15 cellular contexts compared by ENCODE assay signal in genomic region chr13:109026266-109026665, GRCh38.
A peak's percentile ranks its signal among the peaks of the same experiment; 100 is the strongest.
DNase-seq lines count a peak whose midpoint lies in the region; ATAC-seq and TF ChIP-seq lines count a peak whose summit lies in the region.
"Had no signal": no experiment of that assay in that cellular context is flagged by ENCODE, and none has a peak within 500 bp of the region (broad histone marks: within the 10 kb centered on the region; RNA-seq: fewer than 3 reads in every experiment).

No MANE protein-coding gene starts in this region.

- CTCF ChIA-PET in mammary epithelial cell (lab: Charles Lee; ENCODE audit: low non-redundant PET): no interaction called here
- CTCF ChIA-PET in MCF 10A (lab: Yijun Ruan, JAX): no interaction called here

- H3K9ac ChIP-seq in mammary epithelial cell (ENCODE audit: insufficient read depth, low read length) (no peak overlapping the region), endodermal cell (ENCODE audit: extremely low read depth, low read length, poor library complexity, severe bottlenecking) (no peak overlapping the region)
- H3K9ac ChIP-seq: BLaER1 treated with 17β-estradiol and CSF1 and Interleukin-3, amounts not matched to agents 10 nM and 100 nM had no signal

- H3K36me3 ChIP-seq in mammary epithelial cell (ENCODE audit: insufficient read depth, low read length) (no peaks in the 10 kb centered on the region), endodermal cell (ENCODE audit: control insufficient read depth, insufficient read depth, low read length) (no peaks in the 10 kb centered on the region), upper lobe of left lung (no peaks in the 10 kb centered on the region)
- H3K36me3 ChIP-seq: BLaER1 treated with 17β-estradiol and CSF1 and Interleukin-3, amounts not matched to agents 10 nM and 100 nM had no signal

- 52% methylated on average over 4 of the region's 4 CpGs for WGBS in mammary epithelial cell (ENCODE audit: low coverage, missing lambda C conversion rate)
- WGBS in endodermal cell (ENCODE audit: insufficient coverage in 1 of 2, insufficient read length in 1 of 2), 2 experiments: 78 to 86% methylated on average over 3 to 4 of the region's 4 CpGs
- WGBS in upper lobe of left lung, 2 donors: 65 to 75% methylated on average over 4 of the region's 4 CpGs

- BruUV-seq in mammary epithelial cell (replicated peaks; lab: Mats Ljungman, UMichigan) (no TSS peak), MCF 10A (replicated peaks; lab: Mats Ljungman, UMichigan) (no TSS peak)

- H3K27me3 Mint-ChIP-seq in MCF 10A (ENCODE audit: insufficient read depth, unreplicated experiment): no peaks in the 10 kb centered on the region
- H3K27me3 Mint-ChIP-seq in endodermal cell (ENCODE audit: insufficient read depth): no peaks in the 10 kb centered on the region
- H3K27me3 Mint-ChIP-seq: IgD-negative memory B cell had no signal

- H3K27ac ChIP-seq in mammary epithelial cell (ENCODE audit: insufficient read depth, low read depth, low read length) (no peak overlapping the region), VCaP (peak overlapping the region; percentile 27; the same call in 1 of the 2 replicates), endodermal cell (ENCODE audit: low read depth, low read length) (no peak overlapping the region), upper lobe of left lung (no peak overlapping the region)
- H3K27ac ChIP-seq: BLaER1 treated with 17β-estradiol and CSF1 and Interleukin-3, amounts not matched to agents 10 nM and 100 nM had no signal

- TF ChIP-seq POLR2A in upper lobe of left lung (IDR thresholded peaks at IDR 0.05) (no peak), erythroblast (IDR thresholded peaks at IDR 0.05; ENCODE audit: low read length) (no peak)

- ATAC-seq in upper lobe of left lung (ENCODE audit: low FRiP score in 2 of 2): no peak

- no peaks in the 10 kb centered on the region for H3K4me1 Mint-ChIP-seq in MCF 10A (ENCODE audit: insufficient read depth, unreplicated experiment)
- peaks cover 6% of the 10 kb centered on the region for H3K4me1 Mint-ChIP-seq in endodermal cell
- H3K4me1 Mint-ChIP-seq: CD4-positive, CD25-positive, alpha-beta regulatory T cell; IgD-negative memory B cell had no signal

- DNase-seq in mammary epithelial cell: no peak
- no peak for DNase-seq in MCF 10A (ENCODE audit: unreplicated experiment)
- peak; percentile 75 for DNase-seq in endodermal cell
- no peak for DNase-seq in SKM-1 treated with dmso at 0.1 percent for 144 hours (lab: John Stamatoyannopoulos, UW; ENCODE audit: unreplicated experiment)
- DNase-seq in upper lobe of left lung: no peak
- no peak for DNase-seq in erythroblast (lab: John Stamatoyannopoulos, UW)
- DNase-seq in amygdala (lab: John Stamatoyannopoulos, UW): no peak
- DNase-seq: ACHN; CD4-positive, CD25-positive, alpha-beta regulatory T cell; DND-41; GF-D8; H7 had no signal

- H3K9me3 ChIP-seq in mammary epithelial cell (replicated peaks; ENCODE audit: insufficient read depth, low read length) (no peaks in the 10 kb centered on the region), endodermal cell (ENCODE audit: control insufficient read depth, low read length) (no peaks in the 10 kb centered on the region), upper lobe of left lung (no peaks in the 10 kb centered on the region)
- H3K9me3 ChIP-seq: BLaER1 treated with 17β-estradiol and CSF1 and Interleukin-3, amounts not matched to agents 10 nM and 100 nM had no signal

- in situ Hi-C loops in mammary epithelial cell (cut with MboI; ENCODE audit: low sequenced_read_pairs in 2 of 2): no loop called here

- no peaks in the 10 kb centered on the region for H3K9me3 Mint-ChIP-seq in MCF 10A (ENCODE audit: unreplicated experiment)
- no peaks in the 10 kb centered on the region for H3K9me3 Mint-ChIP-seq in endodermal cell
- H3K9me3 Mint-ChIP-seq: IgD-negative memory B cell had no signal

- peak overlapping the region; percentile 29 for H2AFZ ChIP-seq in mammary epithelial cell (ENCODE audit: low read depth, low read length)

- H3K4me3 ChIP-seq in mammary epithelial cell (replicated peaks in 1 of 3; ENCODE audit: insufficient read depth in 1 of 3, low read depth in 2 of 3, low read length in 3 of 3) (no peak overlapping the region), endodermal cell (ENCODE audit: low read length) (no peak overlapping the region), upper lobe of left lung (no peak overlapping the region)
- H3K4me3 ChIP-seq: BLaER1 treated with 17β-estradiol and CSF1 and Interleukin-3, amounts not matched to agents 10 nM and 100 nM had no signal

- no peaks in the 10 kb centered on the region for H3K36me3 Mint-ChIP-seq in MCF 10A (ENCODE audit: insufficient read depth, unreplicated experiment)
- no peaks in the 10 kb centered on the region for H3K36me3 Mint-ChIP-seq in endodermal cell (ENCODE audit: low read depth)
- H3K36me3 Mint-ChIP-seq: CD4-positive, CD25-positive, alpha-beta regulatory T cell; IgD-negative memory B cell had no signal

- H3K4me2 ChIP-seq in mammary epithelial cell (ENCODE audit: insufficient read depth, low read depth, low read length): no peak overlapping the region
- H3K4me2 ChIP-seq: BLaER1 treated with 17β-estradiol and CSF1 and Interleukin-3, amounts not matched to agents 10 nM and 100 nM had no signal

- POLR2A ChIA-PET in MCF 10A (lab: Yijun Ruan, JAX): no interaction called here

- H4K20me1 ChIP-seq in mammary epithelial cell (ENCODE audit: insufficient read depth, low read length): no peaks in the 10 kb centered on the region
- H4K20me1 ChIP-seq: BLaER1 treated with 17β-estradiol and CSF1 and Interleukin-3, amounts not matched to agents 10 nM and 100 nM had no signal

- H3K27me3 ChIP-seq in mammary epithelial cell (ENCODE audit: insufficient read depth, low read length) (no peaks in the 10 kb centered on the region), endodermal cell (ENCODE audit: control insufficient read depth, insufficient read depth, low read length, poor library complexity, severe bottlenecking) (no peaks in the 10 kb centered on the region), upper lobe of left lung (no peaks in the 10 kb centered on the region)
- H3K27me3 ChIP-seq: BLaER1 treated with 17β-estradiol and CSF1 and Interleukin-3, amounts not matched to agents 10 nM and 100 nM had no signal

- TF ChIP-seq CTCF in mammary epithelial cell (conservative IDR thresholded peaks at IDR 0.05 in 1 of 2, IDR thresholded peaks at IDR 0.05 in 1 of 2; ENCODE audit: extremely low read depth in 1 of 2, insufficient read depth in 1 of 2, low read depth in 1 of 2, low read length in 2 of 2) (no peak), MCF 10A (IDR thresholded peaks at IDR 0.05; ENCODE audit: unreplicated experiment) (no peak), VCaP (conservative IDR thresholded peaks at IDR 0.05) (peak; percentile 82), endodermal cell (conservative IDR thresholded peaks at IDR 0.05) (peak; percentile 47), upper lobe of left lung (IDR thresholded peaks at IDR 0.05) (no peak)

- H3K79me2 ChIP-seq in mammary epithelial cell (ENCODE audit: insufficient read depth, low read length): no peaks in the 10 kb centered on the region

- no peak for TF ChIP-seq EP300 in upper lobe of left lung (IDR thresholded peaks at IDR 0.05)

- no peaks in the 10 kb centered on the region for H3K4me1 ChIP-seq in mammary epithelial cell (ENCODE audit: insufficient read depth, low read length)
- no peaks in the 10 kb centered on the region for H3K4me1 ChIP-seq in endodermal cell (ENCODE audit: control insufficient read depth, insufficient read depth, low read length)
- no peaks in the 10 kb centered on the region for H3K4me1 ChIP-seq in upper lobe of left lung
- H3K4me1 ChIP-seq: BLaER1 treated with 17β-estradiol and CSF1 and Interleukin-3, amounts not matched to agents 10 nM and 100 nM had no signal

- dilution Hi-C loops in mammary epithelial cell (cut with HindIII; ENCODE audit: low sequenced_read_pairs): no loop called here

- intact Hi-C loops in mammary epithelial cell (cut with micrococcal nuclease) (no loop called here), MCF 10A (cut with micrococcal nuclease) (no loop called here)

- H3K4me3 Mint-ChIP-seq in MCF 10A (ENCODE audit: unreplicated experiment) (no peak overlapping the region), endodermal cell (no peak overlapping the region)
- H3K4me3 Mint-ChIP-seq: CD4-positive, CD25-positive, alpha-beta regulatory T cell; IgD-negative memory B cell had no signal

- no peak overlapping the region for H3K27ac Mint-ChIP-seq in MCF 10A (ENCODE audit: low read depth, unreplicated experiment)
- H3K27ac Mint-ChIP-seq in endodermal cell: no peak overlapping the region
- H3K27ac Mint-ChIP-seq: CD4-positive, CD25-positive, alpha-beta regulatory T cell; IgD-negative memory B cell had no signal

Comparison
In these comparisons a context has a peak if more than half of its experiments do, and no peak if none do; other contexts are left out.
1. CTCF ChIP-seq: peak in VCaP (single experiment) and endodermal cell (single experiment); none in mammary epithelial cell (0 of 2), MCF 10A (single experiment) and upper lobe of left lung (0 of 6).